ENCODE assay signal across 6 cellular contexts in genomic region chr18:5207471-5207870, GRCh38. TPM values are rescaled to one million over a fixed set of nuclear protein-coding genes. Genes with fewer than 3 reads are reported as not detected.
"Had no signal": no experiment of that assay in that cellular context is flagged by ENCODE, and none has a peak within 500 bp of the region (broad histone marks: within the 10 kb centered on the region; RNA-seq: fewer than 3 reads in every experiment).

No MANE protein-coding gene starts in this region.

- H3K4me2 ChIP-seq: GM23338 had no signal

- H3K4me3 ChIP-seq: GM23338 had no signal

- H3K27ac Mint-ChIP-seq: GM23338, H9 had no signal

- H3K4me3 Mint-ChIP-seq: GM23338, H9 had no signal

- DNase-seq: H9, HCEC 1CT, IMR-90 had no signal

- H3K9me3 Mint-ChIP-seq: GM23338, H9 had no signal

- H3K4me1 Mint-ChIP-seq: GM23338, H9 had no signal

- H2AFZ ChIP-seq: GM23338 had no signal

RNA-seq across cellular contexts. Expression of gene AKAIN1, which starts 10.4 kb away (rescaled TPM):
- total RNA-seq: GM23338, H1, H9, HT-29, IMR-90 had no signal
- polyA plus RNA-seq: GM23338, H1, IMR-90 had no signal
